In the genomic region with DNA sequence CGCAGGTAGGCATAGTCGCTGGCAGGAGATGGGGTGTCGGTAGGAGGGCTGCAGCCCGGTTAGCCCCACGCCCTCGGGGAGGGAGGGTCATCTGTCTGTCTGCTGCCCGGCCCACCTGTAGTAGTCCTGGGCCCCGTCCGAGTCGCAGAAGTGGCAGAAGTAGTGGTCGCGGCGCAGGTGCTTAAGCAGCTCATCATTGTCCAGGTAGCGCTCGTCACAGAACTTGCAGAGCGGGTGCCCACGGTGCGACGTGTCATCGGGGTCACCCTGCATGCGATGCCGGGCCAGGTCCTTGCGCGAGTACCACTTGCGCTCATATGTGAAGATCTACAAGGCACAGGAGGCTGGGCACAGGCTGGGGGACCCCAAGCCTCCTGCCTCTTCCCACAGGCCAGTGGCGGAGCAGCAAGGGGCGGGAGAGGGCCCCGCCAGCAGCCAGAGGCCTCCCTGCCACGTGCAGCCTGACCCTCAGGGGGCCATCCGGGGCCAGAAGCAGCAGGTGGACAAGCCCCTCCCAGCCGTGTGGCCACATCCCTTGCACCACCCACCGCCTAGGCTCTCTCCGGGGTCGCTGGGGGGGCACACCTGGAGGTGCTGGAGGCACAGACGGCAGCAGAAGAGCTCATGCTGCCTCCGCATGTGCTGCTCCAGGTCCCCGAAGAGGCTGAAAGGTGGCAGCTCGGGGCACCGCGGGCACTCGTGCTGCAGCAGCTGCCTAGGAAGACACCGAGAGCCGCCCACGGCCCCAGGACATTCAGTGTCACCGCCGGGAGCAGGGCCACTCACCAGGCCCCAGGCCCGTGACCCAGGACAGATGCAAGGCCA, we compare ENCODE assay signal across 1 cellular context.
TF ChIP-seq lines count a peak whose summit lies in the region.

No MANE protein-coding gene starts in this region.

TF ChIP-seq in H1, 55 proteins besides CTCF, POLR2A, EP300 and RAD21:
- TF ChIP-seq GABPA (IDR thresholded peaks at IDR 0.05; ENCODE audit: borderline replicate concordance, insufficient read depth, low read length) = no peak
- TF ChIP-seq CHD2 (IDR thresholded peaks at IDR 0.05; ENCODE audit: low read length) = no peak
- TF ChIP-seq CBX8 (IDR thresholded peaks at IDR 0.05; ENCODE audit: borderline replicate concordance, low read depth, low read length) = no peak
- no peak for TF ChIP-seq SP1 (IDR thresholded peaks at IDR 0.05; ENCODE audit: low read depth, low read length)
- TF ChIP-seq SUZ12 (IDR thresholded peaks at IDR 0.05; ENCODE audit: low read length) = no peak
- no peak for TF ChIP-seq KDM1A (IDR thresholded peaks at IDR 0.05; ENCODE audit: borderline replicate concordance, low read length)
- no peak for TF ChIP-seq CEBPB (IDR thresholded peaks at IDR 0.05; ENCODE audit: low read depth, low read length)
